ENCODE assay signal across 9 cellular contexts in genomic region chr14:20782280-20782890, GRCh38. TPM values are rescaled to one million over a fixed set of nuclear protein-coding genes. Genes with fewer than 3 reads are reported as not detected.
A peak's percentile ranks its signal among the peaks of the same experiment; 100 is the strongest.
DNase-seq lines count a peak whose midpoint lies in the region; ATAC-seq and TF ChIP-seq lines count a peak whose summit lies in the region.
"Had no signal": no experiment of that assay in that cellular context is flagged by ENCODE, and none has a peak within 500 bp of the region (broad histone marks: within the 10 kb centered on the region; RNA-seq: fewer than 3 reads in every experiment).

No MANE protein-coding gene starts in this region.

- POLR2A ChIA-PET in activated CD4-positive, alpha-beta memory T cell treated with anti-CD3 and anti-CD28 coated beads, Interleukin-2, amount 10 ng/mL, durations not matched to agents 7 days and 5 days (lab: Charles Lee) = interaction anchor here (0.8 to 1.4 kb wide), 5 partner anchors 10 to 439 kb away, joined by 3 to 5 read pairs (median 3); partner anchors contain the start of genes PARP2 and RNASE4

- H3K27ac Mint-ChIP-seq in activated CD4-positive, alpha-beta memory T cell treated with anti-CD3 and anti-CD28 coated beads, Interleukin-2, amount 10 ng/mL, durations not matched to agents 7 days and 5 days = peak overlapping the region; percentile 87

- no peak overlapping the region for H3K4me3 ChIP-seq in mucosa of descending colon

- H3K9me3 ChIP-seq in mucosa of descending colon = no peaks in the 10 kb centered on the region

- H3K9me3 Mint-ChIP-seq in activated CD4-positive, alpha-beta memory T cell treated with anti-CD3 and anti-CD28 coated beads, Interleukin-2, amount 10 ng/mL, durations not matched to agents 7 days and 5 days = peaks cover 2% of the 10 kb centered on the region

- peak overlapping the region; percentile 69 for H3K4me3 Mint-ChIP-seq in activated CD4-positive, alpha-beta memory T cell treated with anti-CD3 and anti-CD28 coated beads, Interleukin-2, amount 10 ng/mL, durations not matched to agents 7 days and 5 days

- intact Hi-C loops in mucosa of descending colon (cut with DNase I, micrococcal nuclease) = no loop called here

- peaks cover 31% of the 10 kb centered on the region for H3K4me1 Mint-ChIP-seq in activated CD4-positive, alpha-beta memory T cell treated with anti-CD3 and anti-CD28 coated beads, Interleukin-2, amount 10 ng/mL, durations not matched to agents 7 days and 5 days

- no peak for TF ChIP-seq CTCF in mucosa of descending colon (IDR thresholded peaks at IDR 0.05)

- H3K27me3 Mint-ChIP-seq in activated CD4-positive, alpha-beta memory T cell treated with anti-CD3 and anti-CD28 coated beads, Interleukin-2, amount 10 ng/mL, durations not matched to agents 7 days and 5 days = no peaks in the 10 kb centered on the region

- CTCF ChIA-PET in activated CD4-positive, alpha-beta memory T cell treated with anti-CD3 and anti-CD28 coated beads, Interleukin-2, amount 10 ng/mL, durations not matched to agents 7 days and 5 days (lab: Charles Lee) = interaction anchor here (0.8 to 1.0 kb wide), 2 partner anchors 91 to 188 kb away, joined by 3 to 4 read pairs; no protein-coding TSS in a partner anchor

- peak; percentile 30 for DNase-seq in activated CD4-positive, alpha-beta memory T cell treated with anti-CD3 and anti-CD28 coated beads, Interleukin-2, amount 10 ng/mL, durations not matched to agents 7 days and 5 days
- DNase-seq in mucosa of descending colon (peak in 1 of 3 donors; percentile 56), NCI-H128 (lab: John Stamatoyannopoulos, UW; ENCODE audit: unreplicated experiment) (no peak), HUDEP-2 (lab: John Stamatoyannopoulos, UW; ENCODE audit: unreplicated experiment in 76 of 76) (no peak), GF-D8 (lab: John Stamatoyannopoulos, UW) (no peak)
- no peak for DNase-seq in stimulated activated CD4-positive, alpha-beta T cell treated with anti-CD3 and anti-CD28 coated beads, Interleukin-2, amount 100 ng/mL, for 48 hours

- peak; percentile 38 for ATAC-seq in GM18519 (IDR thresholded peaks at IDR 0.05; ENCODE audit: low FRiP score, unreplicated experiment)
- ATAC-seq in HG02885 (IDR thresholded peaks at IDR 0.05; ENCODE audit: poor library complexity, unreplicated experiment) = peak; percentile 62
- peak; percentile 93 for ATAC-seq in mucosa of descending colon

- peaks cover 27% of the 10 kb centered on the region for H3K4me1 ChIP-seq in mucosa of descending colon (ENCODE audit: low read depth)

- no peaks in the 10 kb centered on the region for H3K36me3 Mint-ChIP-seq in activated CD4-positive, alpha-beta memory T cell treated with anti-CD3 and anti-CD28 coated beads, Interleukin-2, amount 10 ng/mL, durations not matched to agents 7 days and 5 days (ENCODE audit: low read depth)

- H3K36me3 ChIP-seq in mucosa of descending colon (ENCODE audit: low read depth) = no peaks in the 10 kb centered on the region

RNA-seq across cellular contexts. Expression of gene RNASE6, which starts 1.3 kb away (rescaled TPM):
- 1 to 10 TPM; 5.6 to 5.9 TPM for total RNA-seq in activated CD4-positive, alpha-beta memory T cell treated with anti-CD3 and anti-CD28 coated beads, Interleukin-2, amount 10 ng/mL, durations not matched to agents 7 days and 5 days
- total RNA-seq in mucosa of descending colon = 10 to 100 TPM in 1 of 3 donors, 1 to 10 TPM in 2; 3.3 to 13.7 (median 9.1) TPM
- total RNA-seq: HT1080 had no signal

RNA-seq across cellular contexts. Expression of gene EDDM3B, which starts 14.2 kb away (rescaled TPM):
- total RNA-seq in activated CD4-positive, alpha-beta memory T cell treated with anti-CD3 and anti-CD28 coated beads, Interleukin-2, amount 10 ng/mL, durations not matched to agents 7 days and 5 days = not detected
- total RNA-seq in mucosa of descending colon = not detected
- total RNA-seq: HT1080 had no signal

RNA-seq across cellular contexts. Expression of gene RNASE1, which starts 20.3 kb away (rescaled TPM):
- not detected for total RNA-seq in activated CD4-positive, alpha-beta memory T cell treated with anti-CD3 and anti-CD28 coated beads, Interleukin-2, amount 10 ng/mL, durations not matched to agents 7 days and 5 days
- total RNA-seq in mucosa of descending colon = 100 to 1,000 TPM; 105 to 275 (median 203) TPM

RNA-seq across cellular contexts. Expression of gene EDDM3A, which starts 36.7 kb away (rescaled TPM):
- total RNA-seq in activated CD4-positive, alpha-beta memory T cell treated with anti-CD3 and anti-CD28 coated beads, Interleukin-2, amount 10 ng/mL, durations not matched to agents 7 days and 5 days = not detected
- total RNA-seq in mucosa of descending colon = not detected
- total RNA-seq: HT1080 had no signal

Comparison
In these comparisons a context has a peak if more than half of its experiments do, and no peak if none do; other contexts are left out.
1. ATAC-seq: peak in every context shown above with its lines; median percentile 93 in mucosa of descending colon; 62 in HG02885; 38 in GM18519.
2. RNA of gene RNASE1, which starts 20.3 kb away (total RNA-seq): 105 to 275 TPM in mucosa of descending colon; not detected in activated CD4-positive, alpha-beta memory T cell treated with anti-CD3 and anti-CD28 coated beads, Interleukin-2, amount 10 ng/mL, durations not matched to agents 7 days and 5 days; every median in the first group is over 100 times any median in the second.